In the genomic region with DNA sequence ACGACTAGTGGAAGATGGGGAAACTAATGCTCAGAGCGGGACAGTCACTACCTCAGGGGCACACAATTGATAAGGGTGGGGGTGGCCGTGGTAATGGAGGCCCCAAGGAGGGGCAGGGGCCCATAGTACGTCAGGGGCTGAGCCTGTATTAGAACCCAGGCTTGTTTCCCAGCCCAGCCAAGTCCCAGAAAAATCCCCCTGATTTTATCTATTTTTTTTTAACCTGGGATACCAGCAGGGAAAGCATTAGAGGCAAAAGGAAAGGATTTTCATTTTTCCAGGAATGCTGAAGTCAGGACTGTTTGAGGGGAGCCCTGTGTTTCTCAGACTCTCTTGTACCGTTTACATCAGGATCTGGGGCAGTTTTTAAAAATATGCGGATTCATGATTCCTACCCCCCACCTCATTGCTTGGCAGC, we compare ENCODE assay signal across 1 cellular context.
TF ChIP-seq lines count a peak whose summit lies in the region.

No MANE protein-coding gene starts in this region.

TF ChIP-seq in HepG2, 621 proteins besides CTCF, POLR2A, EP300 and RAD21 (continued from another document):
- no peak for TF ChIP-seq ZNF432 (CRISPR knock-in tag; IDR thresholded peaks at IDR 0.05; ENCODE audit: borderline replicate concordance)
- 0 out of 2 replicates have a peak, but pooled peaks have one; percentile 7 for TF ChIP-seq HOXA7 (CRISPR knock-in tag; IDR thresholded peaks at IDR 0.05)
- TF ChIP-seq ZNF670 (CRISPR knock-in tag; IDR thresholded peaks at IDR 0.05; ENCODE audit: borderline replicate concordance) = 0 out of 2 replicates have a peak, but pooled peaks have one; percentile 2
- TF ChIP-seq CHD4 (IDR thresholded peaks at IDR 0.05; ENCODE audit: borderline replicate concordance, low read length) = 0 out of 2 replicates have a peak, but pooled peaks have one; percentile 57
- TF ChIP-seq ZNF709 (CRISPR knock-in tag; IDR thresholded peaks at IDR 0.05) = no peak
- TF ChIP-seq RFXAP (CRISPR knock-in tag; IDR thresholded peaks at IDR 0.05; ENCODE audit: borderline replicate concordance) = peak; percentile 17; the same call in 1 of the 2 replicates
- TF ChIP-seq, protein P1, sequence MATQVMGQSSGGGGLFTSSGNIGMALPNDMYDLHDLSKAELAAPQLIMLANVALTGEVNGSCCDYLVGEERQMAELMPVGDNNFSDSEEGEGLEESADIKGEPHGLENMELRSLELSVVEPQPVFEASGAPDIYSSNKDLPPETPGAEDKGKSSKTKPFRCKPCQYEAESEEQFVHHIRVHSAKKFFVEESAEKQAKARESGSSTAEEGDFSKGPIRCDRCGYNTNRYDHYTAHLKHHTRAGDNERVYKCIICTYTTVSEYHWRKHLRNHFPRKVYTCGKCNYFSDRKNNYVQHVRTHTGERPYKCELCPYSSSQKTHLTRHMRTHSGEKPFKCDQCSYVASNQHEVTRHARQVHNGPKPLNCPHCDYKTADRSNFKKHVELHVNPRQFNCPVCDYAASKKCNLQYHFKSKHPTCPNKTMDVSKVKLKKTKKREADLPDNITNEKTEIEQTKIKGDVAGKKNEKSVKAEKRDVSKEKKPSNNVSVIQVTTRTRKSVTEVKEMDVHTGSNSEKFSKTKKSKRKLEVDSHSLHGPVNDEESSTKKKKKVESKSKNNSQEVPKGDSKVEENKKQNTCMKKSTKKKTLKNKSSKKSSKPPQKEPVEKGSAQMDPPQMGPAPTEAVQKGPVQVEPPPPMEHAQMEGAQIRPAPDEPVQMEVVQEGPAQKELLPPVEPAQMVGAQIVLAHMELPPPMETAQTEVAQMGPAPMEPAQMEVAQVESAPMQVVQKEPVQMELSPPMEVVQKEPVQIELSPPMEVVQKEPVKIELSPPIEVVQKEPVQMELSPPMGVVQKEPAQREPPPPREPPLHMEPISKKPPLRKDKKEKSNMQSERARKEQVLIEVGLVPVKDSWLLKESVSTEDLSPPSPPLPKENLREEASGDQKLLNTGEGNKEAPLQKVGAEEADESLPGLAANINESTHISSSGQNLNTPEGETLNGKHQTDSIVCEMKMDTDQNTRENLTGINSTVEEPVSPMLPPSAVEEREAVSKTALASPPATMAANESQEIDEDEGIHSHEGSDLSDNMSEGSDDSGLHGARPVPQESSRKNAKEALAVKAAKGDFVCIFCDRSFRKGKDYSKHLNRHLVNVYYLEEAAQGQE (IDR thresholded peaks at IDR 0.05; ENCODE audit: borderline replicate concordance in 1 of 2, low read depth in 1 of 2, low read length in 2 of 2) = no peak
- no peak for TF ChIP-seq MED8 (CRISPR knock-in tag; IDR thresholded peaks at IDR 0.05; ENCODE audit: insufficient replicate concordance)
- TF ChIP-seq ZNF546 (CRISPR knock-in tag; conservative IDR thresholded peaks at IDR 0.05) = 0 out of 2 replicates have a peak, but pooled peaks have one; percentile 22
- TF ChIP-seq BORCS8-MEF2B (CRISPR knock-in tag; IDR thresholded peaks at IDR 0.05) = no peak
- no peak for TF ChIP-seq SNRNP70 (IDR thresholded peaks at IDR 0.05; ENCODE audit: low read depth, low read length)
- TF ChIP-seq, protein P2, sequence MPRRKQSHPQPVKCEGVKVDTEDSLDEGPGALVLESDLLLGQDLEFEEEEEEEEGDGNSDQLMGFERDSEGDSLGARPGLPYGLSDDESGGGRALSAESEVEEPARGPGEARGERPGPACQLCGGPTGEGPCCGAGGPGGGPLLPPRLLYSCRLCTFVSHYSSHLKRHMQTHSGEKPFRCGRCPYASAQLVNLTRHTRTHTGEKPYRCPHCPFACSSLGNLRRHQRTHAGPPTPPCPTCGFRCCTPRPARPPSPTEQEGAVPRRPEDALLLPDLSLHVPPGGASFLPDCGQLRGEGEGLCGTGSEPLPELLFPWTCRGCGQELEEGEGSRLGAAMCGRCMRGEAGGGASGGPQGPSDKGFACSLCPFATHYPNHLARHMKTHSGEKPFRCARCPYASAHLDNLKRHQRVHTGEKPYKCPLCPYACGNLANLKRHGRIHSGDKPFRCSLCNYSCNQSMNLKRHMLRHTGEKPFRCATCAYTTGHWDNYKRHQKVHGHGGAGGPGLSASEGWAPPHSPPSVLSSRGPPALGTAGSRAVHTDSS (CRISPR knock-in tag; conservative IDR thresholded peaks at IDR 0.05) = 0 out of 2 replicates have a peak, but pooled peaks have one; percentile 80
- TF ChIP-seq RBM39 (IDR thresholded peaks at IDR 0.05; ENCODE audit: low read depth, low read length, poor library complexity, severe bottlenecking) = no peak
- TF ChIP-seq GATAD2A (CRISPR knock-in tag; IDR thresholded peaks at IDR 0.05) = 0 out of 2 replicates have a peak, but pooled peaks have one; percentile 9
- TF ChIP-seq, protein P3, sequence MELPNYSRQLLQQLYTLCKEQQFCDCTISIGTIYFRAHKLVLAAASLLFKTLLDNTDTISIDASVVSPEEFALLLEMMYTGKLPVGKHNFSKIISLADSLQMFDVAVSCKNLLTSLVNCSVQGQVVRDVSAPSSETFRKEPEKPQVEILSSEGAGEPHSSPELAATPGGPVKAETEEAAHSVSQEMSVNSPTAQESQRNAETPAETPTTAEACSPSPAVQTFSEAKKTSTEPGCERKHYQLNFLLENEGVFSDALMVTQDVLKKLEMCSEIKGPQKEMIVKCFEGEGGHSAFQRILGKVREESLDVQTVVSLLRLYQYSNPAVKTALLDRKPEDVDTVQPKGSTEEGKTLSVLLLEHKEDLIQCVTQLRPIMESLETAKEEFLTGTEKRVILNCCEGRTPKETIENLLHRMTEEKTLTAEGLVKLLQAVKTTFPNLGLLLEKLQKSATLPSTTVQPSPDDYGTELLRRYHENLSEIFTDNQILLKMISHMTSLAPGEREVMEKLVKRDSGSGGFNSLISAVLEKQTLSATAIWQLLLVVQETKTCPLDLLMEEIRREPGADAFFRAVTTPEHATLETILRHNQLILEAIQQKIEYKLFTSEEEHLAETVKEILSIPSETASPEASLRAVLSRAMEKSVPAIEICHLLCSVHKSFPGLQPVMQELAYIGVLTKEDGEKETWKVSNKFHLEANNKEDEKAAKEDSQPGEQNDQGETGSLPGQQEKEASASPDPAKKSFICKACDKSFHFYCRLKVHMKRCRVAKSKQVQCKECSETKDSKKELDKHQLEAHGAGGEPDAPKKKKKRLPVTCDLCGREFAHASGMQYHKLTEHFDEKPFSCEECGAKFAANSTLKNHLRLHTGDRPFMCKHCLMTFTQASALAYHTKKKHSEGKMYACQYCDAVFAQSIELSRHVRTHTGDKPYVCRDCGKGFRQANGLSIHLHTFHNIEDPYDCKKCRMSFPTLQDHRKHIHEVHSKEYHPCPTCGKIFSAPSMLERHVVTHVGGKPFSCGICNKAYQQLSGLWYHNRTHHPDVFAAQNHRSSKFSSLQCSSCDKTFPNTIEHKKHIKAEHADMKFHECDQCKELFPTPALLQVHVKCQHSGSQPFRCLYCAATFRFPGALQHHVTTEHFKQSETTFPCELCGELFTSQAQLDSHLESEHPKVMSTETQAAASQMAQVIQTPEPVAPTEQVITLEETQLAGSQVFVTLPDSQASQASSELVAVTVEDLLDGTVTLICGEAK (IDR thresholded peaks at IDR 0.05) = no peak
- TF ChIP-seq, protein P3 (CRISPR knock-in tag; IDR thresholded peaks at IDR 0.05) = no peak
- TF ChIP-seq TARDBP (CRISPR knock-in tag; IDR thresholded peaks at IDR 0.05) = peak; percentile 11; the same call in 1 of the 2 replicates
- no peak for TF ChIP-seq CENPT (CRISPR knock-in tag; IDR thresholded peaks at IDR 0.05; ENCODE audit: low read depth)
- TF ChIP-seq, protein P4, sequence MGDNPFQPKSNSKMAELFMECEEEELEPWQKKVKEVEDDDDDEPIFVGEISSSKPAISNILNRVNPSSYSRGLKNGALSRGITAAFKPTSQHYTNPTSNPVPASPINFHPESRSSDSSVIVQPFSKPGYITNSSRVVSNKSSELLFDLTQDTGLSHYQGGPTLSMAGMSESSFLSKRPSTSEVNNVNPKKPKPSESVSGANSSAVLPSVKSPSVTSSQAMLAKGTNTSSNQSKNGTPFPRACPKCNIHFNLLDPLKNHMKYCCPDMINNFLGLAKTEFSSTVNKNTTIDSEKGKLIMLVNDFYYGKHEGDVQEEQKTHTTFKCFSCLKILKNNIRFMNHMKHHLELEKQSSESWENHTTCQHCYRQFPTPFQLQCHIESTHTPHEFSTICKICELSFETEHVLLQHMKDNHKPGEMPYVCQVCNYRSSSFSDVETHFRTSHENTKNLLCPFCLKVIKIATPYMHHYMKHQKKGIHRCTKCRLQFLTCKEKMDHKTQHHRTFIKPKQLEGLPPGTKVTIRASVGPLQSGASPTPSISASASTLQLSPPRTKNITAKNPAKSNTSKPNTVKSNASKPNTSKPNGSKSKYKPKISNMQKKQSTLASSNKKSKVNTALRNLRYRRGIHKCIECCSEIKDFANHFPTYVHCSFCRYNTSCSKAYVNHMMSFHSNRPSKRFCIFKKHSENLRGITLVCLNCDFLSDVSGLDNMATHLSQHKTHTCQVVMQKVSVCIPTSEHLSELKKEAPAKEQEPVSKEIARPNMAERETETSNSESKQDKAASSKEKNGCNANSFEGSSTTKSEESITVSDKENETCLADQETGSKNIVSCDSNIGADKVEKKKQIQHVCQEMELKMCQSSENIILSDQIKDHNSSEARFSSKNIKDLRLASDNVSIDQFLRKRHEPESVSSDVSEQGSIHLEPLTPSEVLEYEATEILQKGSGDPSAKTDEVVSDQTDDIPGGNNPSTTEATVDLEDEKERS (CRISPR knock-in tag; IDR thresholded peaks at IDR 0.05) = no peak
- TF ChIP-seq ZSCAN29 (CRISPR knock-in tag; conservative IDR thresholded peaks at IDR 0.05) = 0 out of 2 replicates have a peak, but pooled peaks have one; percentile 13
- TF ChIP-seq, protein P5, sequence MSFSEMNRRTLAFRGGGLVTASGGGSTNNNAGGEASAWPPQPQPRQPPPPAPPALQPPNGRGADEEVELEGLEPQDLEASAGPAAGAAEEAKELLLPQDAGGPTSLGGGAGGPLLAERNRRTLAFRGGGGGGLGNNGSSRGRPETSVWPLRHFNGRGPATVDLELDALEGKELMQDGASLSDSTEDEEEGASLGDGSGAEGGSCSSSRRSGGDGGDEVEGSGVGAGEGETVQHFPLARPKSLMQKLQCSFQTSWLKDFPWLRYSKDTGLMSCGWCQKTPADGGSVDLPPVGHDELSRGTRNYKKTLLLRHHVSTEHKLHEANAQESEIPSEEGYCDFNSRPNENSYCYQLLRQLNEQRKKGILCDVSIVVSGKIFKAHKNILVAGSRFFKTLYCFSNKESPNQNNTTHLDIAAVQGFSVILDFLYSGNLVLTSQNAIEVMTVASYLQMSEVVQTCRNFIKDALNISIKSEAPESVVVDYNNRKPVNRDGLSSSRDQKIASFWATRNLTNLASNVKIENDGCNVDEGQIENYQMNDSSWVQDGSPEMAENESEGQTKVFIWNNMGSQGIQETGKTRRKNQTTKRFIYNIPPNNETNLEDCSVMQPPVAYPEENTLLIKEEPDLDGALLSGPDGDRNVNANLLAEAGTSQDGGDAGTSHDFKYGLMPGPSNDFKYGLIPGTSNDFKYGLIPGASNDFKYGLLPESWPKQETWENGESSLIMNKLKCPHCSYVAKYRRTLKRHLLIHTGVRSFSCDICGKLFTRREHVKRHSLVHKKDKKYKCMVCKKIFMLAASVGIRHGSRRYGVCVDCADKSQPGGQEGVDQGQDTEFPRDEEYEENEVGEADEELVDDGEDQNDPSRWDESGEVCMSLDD (CRISPR knock-in tag; IDR thresholded peaks at IDR 0.05; ENCODE audit: borderline replicate concordance) = no peak
- TF ChIP-seq, protein P6, sequence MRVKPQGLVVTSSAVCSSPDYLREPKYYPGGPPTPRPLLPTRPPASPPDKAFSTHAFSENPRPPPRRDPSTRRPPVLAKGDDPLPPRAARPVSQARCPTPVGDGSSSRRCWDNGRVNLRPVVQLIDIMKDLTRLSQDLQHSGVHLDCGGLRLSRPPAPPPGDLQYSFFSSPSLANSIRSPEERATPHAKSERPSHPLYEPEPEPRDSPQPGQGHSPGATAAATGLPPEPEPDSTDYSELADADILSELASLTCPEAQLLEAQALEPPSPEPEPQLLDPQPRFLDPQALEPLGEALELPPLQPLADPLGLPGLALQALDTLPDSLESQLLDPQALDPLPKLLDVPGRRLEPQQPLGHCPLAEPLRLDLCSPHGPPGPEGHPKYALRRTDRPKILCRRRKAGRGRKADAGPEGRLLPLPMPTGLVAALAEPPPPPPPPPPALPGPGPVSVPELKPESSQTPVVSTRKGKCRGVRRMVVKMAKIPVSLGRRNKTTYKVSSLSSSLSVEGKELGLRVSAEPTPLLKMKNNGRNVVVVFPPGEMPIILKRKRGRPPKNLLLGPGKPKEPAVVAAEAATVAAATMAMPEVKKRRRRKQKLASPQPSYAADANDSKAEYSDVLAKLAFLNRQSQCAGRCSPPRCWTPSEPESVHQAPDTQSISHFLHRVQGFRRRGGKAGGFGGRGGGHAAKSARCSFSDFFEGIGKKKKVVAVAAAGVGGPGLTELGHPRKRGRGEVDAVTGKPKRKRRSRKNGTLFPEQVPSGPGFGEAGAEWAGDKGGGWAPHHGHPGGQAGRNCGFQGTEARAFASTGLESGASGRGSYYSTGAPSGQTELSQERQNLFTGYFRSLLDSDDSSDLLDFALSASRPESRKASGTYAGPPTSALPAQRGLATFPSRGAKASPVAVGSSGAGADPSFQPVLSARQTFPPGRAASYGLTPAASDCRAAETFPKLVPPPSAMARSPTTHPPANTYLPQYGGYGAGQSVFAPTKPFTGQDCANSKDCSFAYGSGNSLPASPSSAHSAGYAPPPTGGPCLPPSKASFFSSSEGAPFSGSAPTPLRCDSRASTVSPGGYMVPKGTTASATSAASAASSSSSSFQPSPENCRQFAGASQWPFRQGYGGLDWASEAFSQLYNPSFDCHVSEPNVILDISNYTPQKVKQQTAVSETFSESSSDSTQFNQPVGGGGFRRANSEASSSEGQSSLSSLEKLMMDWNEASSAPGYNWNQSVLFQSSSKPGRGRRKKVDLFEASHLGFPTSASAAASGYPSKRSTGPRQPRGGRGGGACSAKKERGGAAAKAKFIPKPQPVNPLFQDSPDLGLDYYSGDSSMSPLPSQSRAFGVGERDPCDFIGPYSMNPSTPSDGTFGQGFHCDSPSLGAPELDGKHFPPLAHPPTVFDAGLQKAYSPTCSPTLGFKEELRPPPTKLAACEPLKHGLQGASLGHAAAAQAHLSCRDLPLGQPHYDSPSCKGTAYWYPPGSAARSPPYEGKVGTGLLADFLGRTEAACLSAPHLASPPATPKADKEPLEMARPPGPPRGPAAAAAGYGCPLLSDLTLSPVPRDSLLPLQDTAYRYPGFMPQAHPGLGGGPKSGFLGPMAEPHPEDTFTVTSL (CRISPR knock-in tag; IDR thresholded peaks at IDR 0.05; ENCODE audit: borderline replicate concordance) = peak; percentile 45; the same call in 1 of the 2 replicates
TF ChIP-seq in HepG2: peak in this region for 12.
